ENCODE assay signal across 1 cellular context in the genomic region with DNA sequence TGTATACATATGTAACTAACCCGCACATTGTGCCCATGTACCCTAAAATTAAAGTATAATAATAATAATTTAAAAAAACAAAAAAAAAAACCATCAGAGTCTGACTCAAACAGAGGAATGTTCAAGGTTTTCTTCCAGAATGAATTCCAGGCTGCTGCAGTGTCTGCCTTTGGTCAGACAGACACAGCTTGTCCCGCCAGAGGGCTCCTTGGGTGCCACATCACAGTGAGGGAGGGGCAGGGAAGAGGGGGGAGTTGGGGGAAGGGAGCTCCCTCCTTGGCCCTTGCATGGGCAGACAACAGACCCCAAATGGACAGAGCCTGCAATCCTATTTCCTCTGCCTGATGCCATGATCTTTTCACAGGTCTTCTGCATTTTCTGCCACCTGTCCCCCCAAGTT.
TF ChIP-seq lines count a peak whose summit lies in the region.

No MANE protein-coding gene starts in this region.

TF ChIP-seq in GM23338, 12 proteins besides CTCF, POLR2A, EP300 and RAD21 (continued from another document):
- TF ChIP-seq, protein P1, sequence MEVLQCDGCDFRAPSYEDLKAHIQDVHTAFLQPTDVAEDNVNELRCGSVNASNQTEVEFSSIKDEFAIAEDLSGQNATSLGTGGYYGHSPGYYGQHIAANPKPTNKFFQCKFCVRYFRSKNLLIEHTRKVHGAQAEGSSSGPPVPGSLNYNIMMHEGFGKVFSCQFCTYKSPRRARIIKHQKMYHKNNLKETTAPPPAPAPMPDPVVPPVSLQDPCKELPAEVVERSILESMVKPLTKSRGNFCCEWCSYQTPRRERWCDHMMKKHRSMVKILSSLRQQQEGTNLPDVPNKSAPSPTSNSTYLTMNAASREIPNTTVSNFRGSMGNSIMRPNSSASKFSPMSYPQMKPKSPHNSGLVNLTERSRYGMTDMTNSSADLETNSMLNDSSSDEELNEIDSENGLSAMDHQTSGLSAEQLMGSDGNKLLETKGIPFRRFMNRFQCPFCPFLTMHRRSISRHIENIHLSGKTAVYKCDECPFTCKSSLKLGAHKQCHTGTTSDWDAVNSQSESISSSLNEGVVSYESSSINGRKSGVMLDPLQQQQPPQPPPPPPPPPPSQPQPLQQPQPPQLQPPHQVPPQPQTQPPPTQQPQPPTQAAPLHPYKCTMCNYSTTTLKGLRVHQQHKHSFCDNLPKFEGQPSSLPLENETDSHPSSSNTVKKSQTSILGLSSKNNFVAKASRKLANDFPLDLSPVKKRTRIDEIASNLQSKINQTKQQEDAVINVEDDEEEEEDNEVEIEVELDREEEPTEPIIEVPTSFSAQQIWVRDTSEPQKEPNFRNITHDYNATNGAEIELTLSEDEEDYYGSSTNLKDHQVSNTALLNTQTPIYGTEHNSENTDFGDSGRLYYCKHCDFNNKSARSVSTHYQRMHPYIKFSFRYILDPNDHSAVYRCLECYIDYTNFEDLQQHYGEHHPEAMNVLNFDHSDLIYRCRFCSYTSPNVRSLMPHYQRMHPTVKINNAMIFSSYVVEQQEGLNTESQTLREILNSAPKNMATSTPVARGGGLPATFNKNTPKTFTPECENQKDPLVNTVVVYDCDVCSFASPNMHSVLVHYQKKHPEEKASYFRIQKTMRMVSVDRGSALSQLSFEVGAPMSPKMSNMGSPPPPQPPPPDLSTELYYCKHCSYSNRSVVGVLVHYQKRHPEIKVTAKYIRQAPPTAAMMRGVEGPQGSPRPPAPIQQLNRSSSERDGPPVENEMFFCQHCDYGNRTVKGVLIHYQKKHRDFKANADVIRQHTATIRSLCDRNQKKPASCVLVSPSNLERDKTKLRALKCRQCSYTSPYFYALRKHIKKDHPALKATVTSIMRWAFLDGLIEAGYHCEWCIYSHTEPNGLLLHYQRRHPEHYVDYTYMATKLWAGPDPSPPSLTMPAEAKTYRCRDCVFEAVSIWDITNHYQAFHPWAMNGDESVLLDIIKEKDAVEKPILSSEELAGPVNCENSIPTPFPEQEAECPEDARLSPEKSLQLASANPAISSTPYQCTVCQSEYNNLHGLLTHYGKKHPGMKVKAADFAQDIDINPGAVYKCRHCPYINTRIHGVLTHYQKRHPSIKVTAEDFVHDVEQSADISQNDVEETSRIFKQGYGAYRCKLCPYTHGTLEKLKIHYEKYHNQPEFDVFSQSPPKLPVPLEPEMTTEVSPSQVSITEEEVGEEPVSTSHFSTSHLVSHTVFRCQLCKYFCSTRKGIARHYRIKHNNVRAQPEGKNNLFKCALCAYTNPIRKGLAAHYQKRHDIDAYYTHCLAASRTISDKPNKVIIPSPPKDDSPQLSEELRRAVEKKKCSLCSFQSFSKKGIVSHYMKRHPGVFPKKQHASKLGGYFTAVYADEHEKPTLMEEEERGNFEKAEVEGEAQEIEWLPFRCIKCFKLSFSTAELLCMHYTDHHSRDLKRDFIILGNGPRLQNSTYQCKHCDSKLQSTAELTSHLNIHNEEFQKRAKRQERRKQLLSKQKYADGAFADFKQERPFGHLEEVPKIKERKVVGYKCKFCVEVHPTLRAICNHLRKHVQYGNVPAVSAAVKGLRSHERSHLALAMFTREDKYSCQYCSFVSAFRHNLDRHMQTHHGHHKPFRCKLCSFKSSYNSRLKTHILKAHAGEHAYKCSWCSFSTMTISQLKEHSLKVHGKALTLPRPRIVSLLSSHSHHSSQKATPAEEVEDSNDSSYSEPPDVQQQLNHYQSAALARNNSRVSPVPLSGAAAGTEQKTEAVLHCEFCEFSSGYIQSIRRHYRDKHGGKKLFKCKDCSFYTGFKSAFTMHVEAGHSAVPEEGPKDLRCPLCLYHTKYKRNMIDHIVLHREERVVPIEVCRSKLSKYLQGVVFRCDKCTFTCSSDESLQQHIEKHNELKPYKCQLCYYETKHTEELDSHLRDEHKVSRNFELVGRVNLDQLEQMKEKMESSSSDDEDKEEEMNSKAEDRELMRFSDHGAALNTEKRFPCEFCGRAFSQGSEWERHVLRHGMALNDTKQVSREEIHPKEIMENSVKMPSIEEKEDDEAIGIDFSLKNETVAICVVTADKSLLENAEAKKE (CRISPR knock-in tag; IDR thresholded peaks at IDR 0.05): no peak
TF ChIP-seq in GM23338: peak in this region for 0.
